6 cellular contexts compared by ENCODE assay signal in genomic region chr16:87879411-87880013, GRCh38. TPM values are rescaled to one million over a fixed set of nuclear protein-coding genes. Genes with fewer than 3 reads are reported as not detected.
"Had no signal": no experiment of that assay in that cellular context is flagged by ENCODE, and none has a peak within 500 bp of the region (broad histone marks: within the 10 kb centered on the region; RNA-seq: fewer than 3 reads in every experiment).

No MANE protein-coding gene starts in this region.

RNA-seq across cellular contexts. Expression of gene CA5A, which starts 56.8 kb away (rescaled TPM):
- total RNA-seq: HT-29, IMR-90, Peyer's patch, Right ventricle myocardium inferior, RPMI7951, SJCRH30 had no signal
- polyA plus RNA-seq: IMR-90 had no signal
